In the genomic region with DNA sequence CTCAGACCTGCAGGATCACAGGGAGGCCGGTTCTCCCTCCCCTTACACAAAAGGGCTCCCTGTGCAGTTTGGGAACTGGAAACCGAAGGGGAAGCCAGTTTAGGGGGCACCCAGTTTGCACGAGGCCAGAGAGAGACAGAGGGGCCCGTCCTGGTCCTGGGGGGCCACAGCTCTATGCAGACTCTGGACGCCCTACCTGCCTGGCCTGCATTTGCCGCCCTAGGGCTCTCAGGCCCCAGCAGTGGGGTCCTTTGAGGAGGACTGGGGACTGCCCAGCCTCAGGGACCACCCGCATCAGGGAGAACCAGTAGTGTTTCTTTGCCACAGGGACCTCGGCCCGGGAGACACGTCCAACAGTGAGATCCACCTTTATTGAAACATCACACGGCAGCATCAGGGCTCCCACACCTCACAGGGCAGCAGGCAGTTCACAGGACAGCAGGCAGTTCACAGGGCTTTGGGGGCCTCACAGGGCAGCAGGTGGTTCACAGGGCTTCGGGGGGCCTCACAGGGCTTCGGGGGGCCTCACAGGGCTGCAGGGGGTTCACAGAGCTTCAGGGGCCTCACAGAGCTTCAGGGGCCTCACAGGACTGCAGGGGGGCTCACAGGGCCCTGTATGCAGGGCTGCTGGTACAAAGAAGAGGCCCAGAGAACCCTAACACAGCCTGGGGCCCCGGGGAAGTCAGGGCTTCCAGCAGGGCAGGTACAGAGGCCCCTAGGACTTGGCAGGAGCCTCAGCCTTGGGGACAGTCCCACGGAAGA, we compare ENCODE assay signal across 8 cellular contexts. TPM values are rescaled to one million over a fixed set of nuclear protein-coding genes. Genes with fewer than 3 reads are reported as not detected.
A peak's percentile ranks its signal among the peaks of the same experiment; 100 is the strongest.
DNase-seq lines count a peak whose midpoint lies in the region; ATAC-seq, FAIRE-seq and TF ChIP-seq lines count a peak whose summit lies in the region.

No MANE protein-coding gene starts in this region.

- intact Hi-C loops in HCT116 (cut with micrococcal nuclease), result no loop called here
- intact Hi-C loops in left ventricle myocardium superior (cut with micrococcal nuclease), result no loop called here

- no peaks in the 10 kb centered on the region for H3K9me2 ChIP-seq in HCT116 (ENCODE audit: insufficient read depth)

- H3K27ac ChIP-seq in HCT116 (ENCODE audit: low read depth, low read length), result peak overlapping the region; percentile 81

- H3K27ac Mint-ChIP-seq in activated naive CD8-positive, alpha-beta T cell, result peak overlapping the region; percentile 64

- CTCF ChIA-PET in HCT116 (lab: Charles Lee), result no interaction called here

- no peak overlapping the region for H2AFZ ChIP-seq in HCT116 (ENCODE audit: low read depth, low read length, poor library complexity, severe bottlenecking)

- FAIRE-seq in RCC 7860 (lab: Jason Lieb, UNC), result no peak

- H4K20me1 ChIP-seq in HCT116 (ENCODE audit: insufficient read depth), result no peaks in the 10 kb centered on the region

- H3K79me2 ChIP-seq in HCT116 (ENCODE audit: insufficient read depth, low read length), result peaks cover 35% of the 10 kb centered on the region

- H3K27me3 ChIP-seq in HCT116 (ENCODE audit: insufficient read depth, low read length), result no peaks in the 10 kb centered on the region

- H3K9ac ChIP-seq in HCT116 (ENCODE audit: low read length), result peak overlapping the region; percentile 98

- no peak for DNase-seq in HCT116 (ENCODE audit: low read depth, low spot score)
- no peak for DNase-seq in left ventricle myocardium superior
- DNase-seq in stimulated activated CD8-positive, alpha-beta memory T cell treated with anti-CD3 and anti-CD28 coated beads, Interleukin-4, amount 100 ng/mL, for 48 hours, result peak; percentile 49
- no peak for DNase-seq in DMS 273 (lab: John Stamatoyannopoulos, UW; ENCODE audit: unreplicated experiment)
- no peak for DNase-seq in RCC 7860 (ENCODE audit: low spot score)
- DNase-seq in activated CD8-positive, alpha-beta memory T cell treated with anti-CD3 and anti-CD28 coated beads for 24 hours, result no peak

- no peak for TF ChIP-seq RAD21 in HCT116 (IDR thresholded peaks at IDR 0.05; ENCODE audit: low read depth)

- no peaks in the 10 kb centered on the region for H3K9me3 ChIP-seq in HCT116 (ENCODE audit: control insufficient read depth in 1 of 2, insufficient read depth in 1 of 2, low read depth in 1 of 2, low read length in 2 of 2)

- POLR2A ChIA-PET in HCT116 (lab: Charles Lee), result interaction anchor here (0.6 to 1.0 kb wide), 2 partner anchors 18 to 482 kb away, joined by 3 to 6 read pairs; a partner anchor contains a TSS

- H3K36me3 ChIP-seq in HCT116 (ENCODE audit: control insufficient read depth in 1 of 2, insufficient read depth in 2 of 2, low read length in 2 of 2), result peaks cover 9 to 23% of the 10 kb centered on the region in 2 experiments; a peak in 2 of 4 replicates

- TF ChIP-seq CTCF in HCT116 (IDR thresholded peaks at IDR 0.05 in 2 of 3, conservative IDR thresholded peaks at IDR 0.05 in 1 of 3; ENCODE audit: borderline replicate concordance in 1 of 3, insufficient read depth in 1 of 3, low read depth in 2 of 3, low read length in 2 of 3), result no peak

- no TSS peak for BruUV-seq in HCT116 (replicated peaks; lab: Mats Ljungman, UMichigan)

- TF ChIP-seq POLR2A in HCT116 (IDR thresholded peaks at IDR 0.05; ENCODE audit: borderline replicate concordance, extremely low read depth, insufficient read depth, insufficient read length), result no peak

- peaks cover 27% of the 10 kb centered on the region for H3K4me1 Mint-ChIP-seq in activated naive CD8-positive, alpha-beta T cell (ENCODE audit: low read depth)

- no peaks in the 10 kb centered on the region for H3K27me3 Mint-ChIP-seq in activated naive CD8-positive, alpha-beta T cell

- ATAC-seq in HCT116, result no peak
- peak; percentile 10 for ATAC-seq in left ventricle myocardium superior
- ATAC-seq in GM21737 (IDR thresholded peaks at IDR 0.05; ENCODE audit: unreplicated experiment), result no peak

- peak overlapping the region; percentile 25 to 94 for H3K4me3 ChIP-seq in HCT116 (replicated peaks in 1 of 2; ENCODE audit: low read depth in 1 of 2, low read length in 2 of 2)

- H3K9me3 Mint-ChIP-seq in activated naive CD8-positive, alpha-beta T cell (ENCODE audit: low read depth), result no peaks in the 10 kb centered on the region

- no peaks in the 10 kb centered on the region for H3K36me3 Mint-ChIP-seq in activated naive CD8-positive, alpha-beta T cell

- peak overlapping the region; percentile 70 for H3K4me2 ChIP-seq in HCT116 (ENCODE audit: low read length)

- H3K4me3 Mint-ChIP-seq in activated naive CD8-positive, alpha-beta T cell, result peak overlapping the region; percentile 52

- RAD21 ChIA-PET in HCT116 (lab: Charles Lee; ENCODE audit: low non-redundant PET in 1 of 2, low total read pairs in 2 of 2, uncharacterized antibody in 2 of 2, unreplicated experiment in 2 of 2), result no interaction called here

- H3K4me1 ChIP-seq in HCT116 (ENCODE audit: control insufficient read depth in 1 of 2, insufficient read depth in 2 of 2, low read length in 2 of 2), result peaks cover 22 to 61% of the 10 kb centered on the region in 2 experiments

TF ChIP-seq in HCT116, 20 proteins besides CTCF, POLR2A, EP300 and RAD21:
- TF ChIP-seq ELF1 (IDR thresholded peaks at IDR 0.05; ENCODE audit: borderline replicate concordance, low read depth), result no peak
- TF ChIP-seq SIN3A (IDR thresholded peaks at IDR 0.05; ENCODE audit: low read depth), result no peak
- no peak for TF ChIP-seq JUND (IDR thresholded peaks at IDR 0.05)
- no peak for TF ChIP-seq SP1 (IDR thresholded peaks at IDR 0.05; ENCODE audit: low read depth)
- TF ChIP-seq, protein P1, sequence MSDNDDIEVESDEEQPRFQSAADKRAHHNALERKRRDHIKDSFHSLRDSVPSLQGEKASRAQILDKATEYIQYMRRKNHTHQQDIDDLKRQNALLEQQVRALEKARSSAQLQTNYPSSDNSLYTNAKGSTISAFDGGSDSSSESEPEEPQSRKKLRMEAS (IDR thresholded peaks at IDR 0.05), result no peak
- no peak for TF ChIP-seq EZH2phosphoT487 (IDR thresholded peaks at IDR 0.05; ENCODE audit: borderline replicate concordance)
- no peak for TF ChIP-seq SRF (IDR thresholded peaks at IDR 0.05; ENCODE audit: low read depth)
- no peak for TF ChIP-seq EZH2 (IDR thresholded peaks at IDR 0.05)
TF ChIP-seq in HCT116: peak in this region for 0.

RNA-seq across cellular contexts. Expression of a gene that starts 0.6 kb away (rescaled TPM):
- total RNA-seq in HCT116 (2021; ENCODE audit: unreplicated experiment), result 81.9 TPM
- polyA plus RNA-seq in HCT116 (2012), result 55.6 and 65.9 TPM in 2 replicates
- 10.2 TPM for total RNA-seq in left ventricle myocardium superior

RNA-seq across cellular contexts. Expression of a gene that starts 18.6 kb away (rescaled TPM):
- total RNA-seq in HCT116 (2021; ENCODE audit: unreplicated experiment) (1.7 TPM), left ventricle myocardium superior (not detected)
- 1.5 and 1.8 TPM in 2 replicates for polyA plus RNA-seq in HCT116 (2012)

RNA-seq across cellular contexts. Expression of a gene that starts 36.6 kb away (rescaled TPM):
- total RNA-seq in HCT116 (2021; ENCODE audit: unreplicated experiment) (13.2 TPM), left ventricle myocardium superior (1.9 TPM)
- 6.2 and 6.5 TPM in 2 replicates for polyA plus RNA-seq in HCT116 (2012)

RNA-seq across cellular contexts. Expression of a gene that starts 36.8 kb away (rescaled TPM):
- total RNA-seq in HCT116 (2021; ENCODE audit: unreplicated experiment) (25.4 TPM), left ventricle myocardium superior (8.3 TPM)
- 19.3 and 20.2 TPM in 2 replicates for polyA plus RNA-seq in HCT116 (2012)
